9 cellular contexts compared by ENCODE assay signal in the genomic region with DNA sequence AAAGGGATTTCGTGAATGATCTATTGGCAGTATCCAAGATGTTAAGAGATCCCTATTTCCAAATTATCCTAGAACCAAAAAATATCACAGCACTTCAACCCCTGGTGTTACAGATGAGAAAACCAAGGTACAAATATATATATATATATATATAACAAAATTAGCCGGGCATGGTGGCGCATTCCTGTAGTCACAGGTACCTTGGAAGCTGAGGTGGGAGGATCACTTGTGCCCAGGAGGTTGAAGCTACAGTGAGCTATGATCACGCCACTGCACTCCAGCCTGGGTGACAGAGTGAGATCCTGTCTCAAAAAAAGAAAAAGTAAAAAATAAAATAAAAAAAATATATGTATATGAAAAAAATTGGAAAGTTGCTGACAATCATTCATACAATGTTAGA. TPM values are rescaled to one million over a fixed set of nuclear protein-coding genes. Genes with fewer than 3 reads are reported as not detected.
DNase-seq lines count a peak whose midpoint lies in the region; ATAC-seq, FAIRE-seq and TF ChIP-seq lines count a peak whose summit lies in the region.
"Had no signal": no experiment of that assay in that cellular context is flagged by ENCODE, and none has a peak within 500 bp of the region (broad histone marks: within the 10 kb centered on the region; RNA-seq: fewer than 3 reads in every experiment).

No MANE protein-coding gene starts in this region.

- no peak overlapping the region for H2BK120ac ChIP-seq in mesendoderm (ENCODE audit: low read depth, low read length)

- H3K4me2 ChIP-seq in GM12878 (ENCODE audit: control insufficient read depth, insufficient read depth) (peak overlapping the region; percentile 40), mesendoderm (ENCODE audit: low read length) (no peak overlapping the region)

- no peaks in the 10 kb centered on the region for H3K79me1 ChIP-seq in mesendoderm (ENCODE audit: low read length)

- CTCF ChIA-PET in activated naive CD4-positive, alpha-beta T cell treated with anti-CD3 and anti-CD28 coated beads, Interleukin-2, amount 10 ng/mL, durations not matched to agents 7 days and 5 days (lab: Charles Lee): interaction anchor here (0.7 kb wide), 1 partner anchor 61 kb away, joined by 3 read pairs; a partner anchor contains a TSS
- CTCF ChIA-PET in GM12878 (lab: Yijun Ruan, JAX): interaction anchor here (0.9 to 1.1 kb wide), 2 partner anchors 20 to 124 kb away, joined by 3 to 5 read pairs; a partner anchor contains a TSS

- peaks cover 43% of the 10 kb centered on the region for H3K36me3 Mint-ChIP-seq in activated naive CD4-positive, alpha-beta T cell treated with anti-CD3 and anti-CD28 coated beads, Interleukin-2, amount 10 ng/mL, durations not matched to agents 7 days and 5 days

- H3K4me1 ChIP-seq in GM12878 (ENCODE audit: control insufficient read depth, insufficient read depth, low read length): peaks cover 38% of the 10 kb centered on the region
- no peaks in the 10 kb centered on the region for H3K4me1 ChIP-seq in mesendoderm (ENCODE audit: control insufficient read depth, low read depth, low read length)
- H3K4me1 ChIP-seq in tibial nerve: peaks cover 0 to 23% (median 6%) of the 10 kb centered on the region in 4 donors

- H3K4me3 Mint-ChIP-seq in activated naive CD4-positive, alpha-beta T cell treated with anti-CD3 and anti-CD28 coated beads, Interleukin-2, amount 10 ng/mL, durations not matched to agents 7 days and 5 days: peak overlapping the region; percentile 91

- H3K27me3 ChIP-seq in GM12878 (replicated peaks in 1 of 2; ENCODE audit: control insufficient read depth in 2 of 2, insufficient read depth in 2 of 2, low read length in 1 of 2) (no peaks in the 10 kb centered on the region), mesendoderm (ENCODE audit: insufficient read depth, low read length, poor library complexity) (no peaks in the 10 kb centered on the region), tibial nerve (no peaks in the 10 kb centered on the region)

- TF ChIP-seq EP300 in GM12878 (IDR thresholded peaks at IDR 0.05; ENCODE audit: borderline replicate concordance in 1 of 2, control insufficient read depth in 1 of 2, low read depth in 2 of 2, low read length in 2 of 2): no peak
- TF ChIP-seq EP300 in tibial nerve (IDR thresholded peaks at IDR 0.05): no peak

- H3K9me3 Mint-ChIP-seq in activated naive CD4-positive, alpha-beta T cell treated with anti-CD3 and anti-CD28 coated beads, Interleukin-2, amount 10 ng/mL, durations not matched to agents 7 days and 5 days: no peaks in the 10 kb centered on the region

- SMC1A ChIA-PET in GM12878 (lab: Charles Lee; ENCODE audit: uncharacterized antibody, unreplicated experiment): interaction anchor here (0.9 to 1.0 kb wide), 2 partner anchors 18 to 63 kb away, joined by 3 read pairs; no protein-coding TSS in a partner anchor

- TF ChIP-seq RAD21 in GM12878 (IDR thresholded peaks at IDR 0.05; ENCODE audit: insufficient read depth, low read depth, low read length): no peak

- H3K4me3 ChIP-seq in GM12878 (peak overlapping the region; percentile 91; the same call in 1 of the 2 replicates), mesendoderm (ENCODE audit: low read length) (no peak overlapping the region), tibial nerve (peak overlapping the region in 2 of 4 donors; percentile 83 to 96)

- POLR2A ChIA-PET in GM12878 (lab: Charles Lee): interaction anchor here (1.4 to 1.5 kb wide), 2 partner anchors 21 to 64 kb away, joined by 3 to 8 read pairs; no protein-coding TSS in a partner anchor

- H3K9ac ChIP-seq in GM12878 (ENCODE audit: control insufficient read depth, insufficient read depth, low read length) (peak overlapping the region; percentile 86), mesendoderm (ENCODE audit: low read length) (peak overlapping the region; percentile 75)

- peaks cover 0 to 2% of the 10 kb centered on the region in 2 experiments; a peak in 1 of 4 replicates for H3K36me3 ChIP-seq in GM12878 (ENCODE audit: control insufficient read depth in 2 of 2, insufficient read depth in 2 of 2, low read length in 1 of 2)
- H3K36me3 ChIP-seq in mesendoderm (ENCODE audit: control insufficient read depth, insufficient read depth, low read length): no peaks in the 10 kb centered on the region
- H3K36me3 ChIP-seq in tibial nerve: peaks cover 0 to 24% (median 0%) of the 10 kb centered on the region in 3 donors

- no peak for TF ChIP-seq CTCF in GM12878 (IDR thresholded peaks at IDR 0.05 in 2 of 3, conservative IDR thresholded peaks at IDR 0.05 in 1 of 3; ENCODE audit: control insufficient read depth in 2 of 3, extremely low read depth in 1 of 3, insufficient read depth in 1 of 3, low read depth in 3 of 3, low read length in 3 of 3)
- TF ChIP-seq CTCF in tibial nerve (IDR thresholded peaks at IDR 0.05): no peak

- H3K27ac Mint-ChIP-seq in activated naive CD4-positive, alpha-beta T cell treated with anti-CD3 and anti-CD28 coated beads, Interleukin-2, amount 10 ng/mL, durations not matched to agents 7 days and 5 days: peak overlapping the region; percentile 100

- no peak overlapping the region for H3K56ac ChIP-seq in mesendoderm (ENCODE audit: low read length)

- ATAC-seq in GM12878 (no peak), GM21528 (IDR thresholded peaks at IDR 0.05; ENCODE audit: low FRiP score, unreplicated experiment) (no peak)

- no peak overlapping the region for H2BK15ac ChIP-seq in mesendoderm (replicated peaks; ENCODE audit: low read depth)

- intact Hi-C loops in GM12878 (cut with micrococcal nuclease; ENCODE audit: unreplicated experiment): loop anchor here (5.0 to 10.0 kb wide), 2 partner anchors 60 to 432 kb away; a partner anchor contains a TSS

- no peak for TF ChIP-seq POLR2A in GM12878 (IDR thresholded peaks at IDR 0.05; ENCODE audit: low read depth, low read length)
- TF ChIP-seq POLR2A in tibial nerve (IDR thresholded peaks at IDR 0.05): no peak

- no peak overlapping the region for H3K18ac ChIP-seq in mesendoderm (ENCODE audit: low read length)

- WGBS in GM12878 (ENCODE audit: insufficient coverage, insufficient replicate concordance, low lambda C conversion rate, missing lambda C conversion rate): 21% methylated on average over 4 of the region's 4 CpGs
- no CpG with 5 or more reads among the region's 4 CpGs for WGBS in mesendoderm (ENCODE audit: extremely low coverage, insufficient coverage, low lambda C conversion rate)
- WGBS in tibial nerve, 2 donors: 53 to 54% methylated on average over 4 of the region's 4 CpGs

- no peak overlapping the region for H3K4ac ChIP-seq in mesendoderm (ENCODE audit: low read depth, low read length)

- H2AFZ ChIP-seq in GM12878 (ENCODE audit: control insufficient read depth, low read depth, low read length): peak overlapping the region; percentile 95

- peaks cover 3% of the 10 kb centered on the region for H3K27me3 Mint-ChIP-seq in activated naive CD4-positive, alpha-beta T cell treated with anti-CD3 and anti-CD28 coated beads, Interleukin-2, amount 10 ng/mL, durations not matched to agents 7 days and 5 days

- RAD21 ChIA-PET in GM12878 (lab: Charles Lee; ENCODE audit: unreplicated experiment): interaction anchor here (0.6 to 1.8 kb wide), 3 partner anchors 61 to 1503 kb away, joined by 3 to 4 read pairs (median 4); a partner anchor contains a TSS

- no peaks in the 10 kb centered on the region for H4K20me1 ChIP-seq in GM12878 (ENCODE audit: control insufficient read depth, insufficient read depth)

- H4K8ac ChIP-seq in mesendoderm (ENCODE audit: low read depth, low read length): no peak overlapping the region

- in situ Hi-C loops in GM12878 (cut with MboI): no loop called here

- peaks cover 71% of the 10 kb centered on the region for H3K4me1 Mint-ChIP-seq in activated naive CD4-positive, alpha-beta T cell treated with anti-CD3 and anti-CD28 coated beads, Interleukin-2, amount 10 ng/mL, durations not matched to agents 7 days and 5 days

- BruUV-seq in GM12878 (replicated peaks; lab: Mats Ljungman, UMichigan): no TSS peak

- H3K27ac ChIP-seq in GM12878 (ENCODE audit: control insufficient read depth, insufficient read depth) (peak overlapping the region; percentile 97), mesendoderm (ENCODE audit: low read depth, low read length) (no peak overlapping the region), tibial nerve (peak overlapping the region; percentile 87 to 99 (median 96))

- H2BK5ac ChIP-seq in mesendoderm (ENCODE audit: low read length): no peak overlapping the region

- H2AK5ac ChIP-seq in mesendoderm (ENCODE audit: low read length): no peak overlapping the region

- H3K23ac ChIP-seq in mesendoderm (ENCODE audit: low read length): no peak overlapping the region

- H3K79me2 ChIP-seq in GM12878 (ENCODE audit: control insufficient read depth, insufficient read depth, low read length) (peaks cover 6% of the 10 kb centered on the region), mesendoderm (ENCODE audit: control insufficient read depth, insufficient read depth, low read length) (no peaks in the 10 kb centered on the region)

- H4K5ac ChIP-seq in mesendoderm (ENCODE audit: low read length): peak overlapping the region; percentile 68

- peak; percentile 32 for DNase-seq in activated naive CD4-positive, alpha-beta T cell treated with anti-CD3 and anti-CD28 coated beads, Interleukin-2, amount 10 ng/mL, durations not matched to agents 7 days and 5 days
- no peak for DNase-seq in activated naive CD4-positive, alpha-beta T cell (lab: John Stamatoyannopoulos, UW)
- DNase-seq in GM12878 (ENCODE audit: low read depth, low spot score) (no peak), mesendoderm (no peak), tibial nerve (ENCODE audit: low spot score in 2 of 2) (no peak), HuH-7.5 (ENCODE audit: low spot score) (no peak), NCI-H1092 (lab: John Stamatoyannopoulos, UW) (no peak)

- H3K9me3 ChIP-seq in GM12878 (replicated peaks; ENCODE audit: control insufficient read depth, insufficient read depth, low read length) (no peaks in the 10 kb centered on the region), tibial nerve (no peaks in the 10 kb centered on the region)

- FAIRE-seq in GM12878 (lab: Jason Lieb, UNC): no peak

RNA-seq across cellular contexts. Expression of a gene that starts 0.6 kb away (rescaled TPM):
- 36.2 and 41.0 TPM in 2 replicates for total RNA-seq in GM12878 (2013; cell fraction: nucleolus; rRNA removed)
- total RNA-seq in GM12878 (2014; rRNA removed) (18.1 and 19.9 TPM in 2 replicates), GM12878 (2014; rRNA removed; fragmentation: Illumina TruSeq; extraction: Trizol) (5.9 and 7.1 TPM in 2 replicates), GM12878 (2021) (20.4 and 21.5 TPM in 2 replicates), tibial nerve (10 to 100 TPM; 25.8 to 45.1 (median 29.7) TPM)
- 5.5 TPM for polyA plus RNA-seq in GM12878 (2011; ENCODE audit: low read depth)
- polyA plus RNA-seq in GM12878 (2011; rRNA removed) (5.2 and 11.1 TPM in 2 replicates), GM12878 (2014; fragmentation: Illumina TruSeq; extraction: Trizol) (8.1 and 15.1 TPM in 2 replicates), GM12878 (2014; fragmentation: Nextera tagmentation; extraction: Ambion mirVana) (1 to 10 TPM; 2.3 to 2.7 TPM), GM12878 (2014; rRNA removed) (22.0 and 29.8 TPM in 2 replicates), GM12878 (2016; fragmentation: Nextera tagmentation; extraction: Ambion mirVana) (10 to 100 TPM; 25.0 TPM)
- 14.5 and 19.7 TPM in 2 replicates for polyA plus RNA-seq in GM12878 (2011; cell fraction: cytosol; rRNA removed)
- polyA plus RNA-seq in GM12878 (2011; cell fraction: nucleus; rRNA removed): 46.6 and 53.1 TPM in 2 replicates
- polyA plus RNA-seq in GM12878 (2012): 12.8 and 16.0 TPM in 2 replicates
- polyA minus RNA-seq in GM12878 (2011; rRNA and poly(A)+ RNA removed): 11.8 and 19.9 TPM in 2 replicates
- polyA minus RNA-seq in GM12878 (2011; cell fraction: cytosol; rRNA and poly(A)+ RNA removed): 6.0 and 8.6 TPM in 2 replicates
- 15.2 and 22.9 TPM in 2 replicates for polyA minus RNA-seq in GM12878 (2011; cell fraction: nucleus; rRNA and poly(A)+ RNA removed)
- 12.2 TPM for polyA plus RNA-seq in mesendoderm (2013, experiment 1 of 2)
- 12.2 TPM for polyA plus RNA-seq in mesendoderm (2013, experiment 2 of 2)

RNA-seq across cellular contexts. Expression of a gene that starts 1.9 kb away (rescaled TPM):
- total RNA-seq in GM12878 (2013; cell fraction: nucleolus; rRNA removed): 0.15 TPM in 2 replicates
- 0.65 and 0.73 TPM in 2 replicates for total RNA-seq in GM12878 (2014; rRNA removed)
- total RNA-seq in GM12878 (2014; rRNA removed; fragmentation: Illumina TruSeq; extraction: Trizol): 0.32 and 0.54 TPM in 2 replicates
- 2.4 and 2.5 TPM in 2 replicates for total RNA-seq in GM12878 (2021)
- 0.68 TPM for polyA plus RNA-seq in GM12878 (2011; ENCODE audit: low read depth)
- 0.06 and 0.15 TPM in 2 replicates for polyA plus RNA-seq in GM12878 (2011; rRNA removed)
- 0.12 and 0.15 TPM in 2 replicates for polyA plus RNA-seq in GM12878 (2011; cell fraction: cytosol; rRNA removed)
- polyA plus RNA-seq in GM12878 (2011; cell fraction: nucleus; rRNA removed): 0.12 and 0.34 TPM in 2 replicates
- polyA plus RNA-seq in GM12878 (2012): 1.2 and 1.7 TPM in 2 replicates
- 0.19 and 2.0 TPM in 2 replicates for polyA plus RNA-seq in GM12878 (2014; fragmentation: Illumina TruSeq; extraction: Trizol)
- polyA plus RNA-seq in GM12878 (2014; fragmentation: Nextera tagmentation; extraction: Ambion mirVana): under 1 TPM in 1 of 2 experiments, not detected in 1; 0.09 TPM
- 2.2 and 3.1 TPM in 2 replicates for polyA plus RNA-seq in GM12878 (2014; rRNA removed)
- under 1 TPM; 0.04 to 0.25 TPM for polyA plus RNA-seq in GM12878 (2016; fragmentation: Nextera tagmentation; extraction: Ambion mirVana)
- polyA minus RNA-seq in GM12878 (2011; rRNA and poly(A)+ RNA removed): 0.05 TPM in 1 of 2 replicates, not detected in the other
- not detected in 2 replicates for polyA minus RNA-seq in GM12878 (2011; cell fraction: cytosol; rRNA and poly(A)+ RNA removed)
- 0.10 TPM in 1 of 2 replicates, not detected in the other for polyA minus RNA-seq in GM12878 (2011; cell fraction: nucleus; rRNA and poly(A)+ RNA removed)
- not detected for polyA plus RNA-seq in mesendoderm (2013, experiment 1 of 2)
- 0.01 TPM for polyA plus RNA-seq in mesendoderm (2013, experiment 2 of 2)
- 1 to 10 TPM; 1.3 to 4.5 (median 1.8) TPM for total RNA-seq in tibial nerve

RNA-seq across cellular contexts. Expression of a gene that starts 14.1 kb away (rescaled TPM):
- not detected in 2 replicates for total RNA-seq in GM12878 (2013; cell fraction: nucleolus; rRNA removed)
- total RNA-seq in GM12878 (2014; rRNA removed): 0.38 and 1.2 TPM in 2 replicates
- 0.27 and 0.28 TPM in 2 replicates for total RNA-seq in GM12878 (2014; rRNA removed; fragmentation: Illumina TruSeq; extraction: Trizol)
- total RNA-seq in GM12878 (2021): 0.32 and 0.49 TPM in 2 replicates
- polyA plus RNA-seq in GM12878 (2011; ENCODE audit: low read depth): not detected
- polyA plus RNA-seq in GM12878 (2011; rRNA removed): 0.07 TPM in 1 of 2 replicates, not detected in the other
- 0.09 and 0.15 TPM in 2 replicates for polyA plus RNA-seq in GM12878 (2011; cell fraction: cytosol; rRNA removed)
- polyA plus RNA-seq in GM12878 (2011; cell fraction: nucleus; rRNA removed): 0.26 TPM in 1 of 2 replicates, not detected in the other
- not detected in 2 replicates for polyA plus RNA-seq in GM12878 (2012)
- polyA plus RNA-seq in GM12878 (2014; fragmentation: Illumina TruSeq; extraction: Trizol): 0.34 TPM in 1 of 2 replicates, not detected in the other
- under 1 TPM in 1 of 2 experiments, not detected in 1; 0.24 TPM for polyA plus RNA-seq in GM12878 (2014; fragmentation: Nextera tagmentation; extraction: Ambion mirVana)
- polyA plus RNA-seq in GM12878 (2014; rRNA removed): 0.23 and 1.1 TPM in 2 replicates
- polyA plus RNA-seq in GM12878 (2016; fragmentation: Nextera tagmentation; extraction: Ambion mirVana): 1 to 10 TPM in 1 of 2 experiments, under 1 TPM in 1; 0.95 to 2.4 TPM
- not detected in 2 replicates for polyA minus RNA-seq in GM12878 (2011; rRNA and poly(A)+ RNA removed)
- not detected in 2 replicates for polyA minus RNA-seq in GM12878 (2011; cell fraction: cytosol; rRNA and poly(A)+ RNA removed)
- not detected in 2 replicates for polyA minus RNA-seq in GM12878 (2011; cell fraction: nucleus; rRNA and poly(A)+ RNA removed)
- not detected for polyA plus RNA-seq in mesendoderm (2013, experiment 1 of 2)
- polyA plus RNA-seq in mesendoderm (2013, experiment 2 of 2): not detected
- total RNA-seq in tibial nerve: not detected

RNA-seq across cellular contexts. Expression of a gene that starts 20.4 kb away (rescaled TPM):
- not detected in 2 replicates for total RNA-seq in GM12878 (2013; cell fraction: nucleolus; rRNA removed)
- total RNA-seq in GM12878 (2014; rRNA removed) (not detected in 2 replicates), GM12878 (2014; rRNA removed; fragmentation: Illumina TruSeq; extraction: Trizol) (not detected in 2 replicates), GM12878 (2021) (not detected in 2 replicates), tibial nerve (not detected)
- polyA plus RNA-seq in GM12878 (2011; ENCODE audit: low read depth): not detected
- polyA plus RNA-seq in GM12878 (2011; rRNA removed) (0.04 TPM in 1 of 2 replicates, not detected in the other), GM12878 (2014; fragmentation: Illumina TruSeq; extraction: Trizol) (not detected in 2 replicates), GM12878 (2014; fragmentation: Nextera tagmentation; extraction: Ambion mirVana) (under 1 TPM in 1 of 2 experiments, not detected in 1; 0.05 TPM), GM12878 (2014; rRNA removed) (0.09 TPM in 1 of 2 replicates, not detected in the other), GM12878 (2016; fragmentation: Nextera tagmentation; extraction: Ambion mirVana) (not detected)
- 0.22 and 0.37 TPM in 2 replicates for polyA plus RNA-seq in GM12878 (2011; cell fraction: cytosol; rRNA removed)
- 0.13 and 0.15 TPM in 2 replicates for polyA plus RNA-seq in GM12878 (2011; cell fraction: nucleus; rRNA removed)
- polyA plus RNA-seq in GM12878 (2012): not detected in 2 replicates
- not detected in 2 replicates for polyA minus RNA-seq in GM12878 (2011; rRNA and poly(A)+ RNA removed)
- not detected in 2 replicates for polyA minus RNA-seq in GM12878 (2011; cell fraction: cytosol; rRNA and poly(A)+ RNA removed)
- polyA minus RNA-seq in GM12878 (2011; cell fraction: nucleus; rRNA and poly(A)+ RNA removed): not detected in 2 replicates
- polyA plus RNA-seq in mesendoderm (2013, experiment 1 of 2): not detected
- 0.03 TPM for polyA plus RNA-seq in mesendoderm (2013, experiment 2 of 2)
- total RNA-seq: lung had no signal

RNA-seq across cellular contexts. Expression of a gene that starts 46.3 kb away (rescaled TPM):
- not detected in 2 replicates for total RNA-seq in GM12878 (2013; cell fraction: nucleolus; rRNA removed)
- 0.06 TPM in 1 of 2 replicates, not detected in the other for total RNA-seq in GM12878 (2014; rRNA removed)
- 0.04 TPM in 1 of 2 replicates, not detected in the other for total RNA-seq in GM12878 (2014; rRNA removed; fragmentation: Illumina TruSeq; extraction: Trizol)
- total RNA-seq in GM12878 (2021): 0.28 and 0.88 TPM in 2 replicates
- not detected for polyA plus RNA-seq in GM12878 (2011; ENCODE audit: low read depth)
- 0.26 TPM in 1 of 2 replicates, not detected in the other for polyA plus RNA-seq in GM12878 (2011; rRNA removed)
- 0.12 and 0.22 TPM in 2 replicates for polyA plus RNA-seq in GM12878 (2011; cell fraction: cytosol; rRNA removed)
- polyA plus RNA-seq in GM12878 (2011; cell fraction: nucleus; rRNA removed): 0.01 and 0.10 TPM in 2 replicates
- polyA plus RNA-seq in GM12878 (2012): not detected in 2 replicates
- polyA plus RNA-seq in GM12878 (2014; fragmentation: Illumina TruSeq; extraction: Trizol): 0.09 TPM in 1 of 2 replicates, not detected in the other
- polyA plus RNA-seq in GM12878 (2014; fragmentation: Nextera tagmentation; extraction: Ambion mirVana): not detected
- polyA plus RNA-seq in GM12878 (2014; rRNA removed): 0.03 and 0.08 TPM in 2 replicates
- polyA plus RNA-seq in GM12878 (2016; fragmentation: Nextera tagmentation; extraction: Ambion mirVana): under 1 TPM; 0.43 to 0.78 TPM
- not detected in 2 replicates for polyA minus RNA-seq in GM12878 (2011; rRNA and poly(A)+ RNA removed)
- 1.0 TPM in 1 of 2 replicates, not detected in the other for polyA minus RNA-seq in GM12878 (2011; cell fraction: cytosol; rRNA and poly(A)+ RNA removed)
- polyA minus RNA-seq in GM12878 (2011; cell fraction: nucleus; rRNA and poly(A)+ RNA removed): 0.10 TPM in 1 of 2 replicates, not detected in the other
- 0.17 TPM for polyA plus RNA-seq in mesendoderm (2013, experiment 1 of 2)
- 0.14 TPM for polyA plus RNA-seq in mesendoderm (2013, experiment 2 of 2)
- total RNA-seq in tibial nerve: 10 to 100 TPM; 33.0 to 57.2 (median 53.4) TPM
